8 cellular contexts compared by ENCODE assay signal in the genomic region with DNA sequence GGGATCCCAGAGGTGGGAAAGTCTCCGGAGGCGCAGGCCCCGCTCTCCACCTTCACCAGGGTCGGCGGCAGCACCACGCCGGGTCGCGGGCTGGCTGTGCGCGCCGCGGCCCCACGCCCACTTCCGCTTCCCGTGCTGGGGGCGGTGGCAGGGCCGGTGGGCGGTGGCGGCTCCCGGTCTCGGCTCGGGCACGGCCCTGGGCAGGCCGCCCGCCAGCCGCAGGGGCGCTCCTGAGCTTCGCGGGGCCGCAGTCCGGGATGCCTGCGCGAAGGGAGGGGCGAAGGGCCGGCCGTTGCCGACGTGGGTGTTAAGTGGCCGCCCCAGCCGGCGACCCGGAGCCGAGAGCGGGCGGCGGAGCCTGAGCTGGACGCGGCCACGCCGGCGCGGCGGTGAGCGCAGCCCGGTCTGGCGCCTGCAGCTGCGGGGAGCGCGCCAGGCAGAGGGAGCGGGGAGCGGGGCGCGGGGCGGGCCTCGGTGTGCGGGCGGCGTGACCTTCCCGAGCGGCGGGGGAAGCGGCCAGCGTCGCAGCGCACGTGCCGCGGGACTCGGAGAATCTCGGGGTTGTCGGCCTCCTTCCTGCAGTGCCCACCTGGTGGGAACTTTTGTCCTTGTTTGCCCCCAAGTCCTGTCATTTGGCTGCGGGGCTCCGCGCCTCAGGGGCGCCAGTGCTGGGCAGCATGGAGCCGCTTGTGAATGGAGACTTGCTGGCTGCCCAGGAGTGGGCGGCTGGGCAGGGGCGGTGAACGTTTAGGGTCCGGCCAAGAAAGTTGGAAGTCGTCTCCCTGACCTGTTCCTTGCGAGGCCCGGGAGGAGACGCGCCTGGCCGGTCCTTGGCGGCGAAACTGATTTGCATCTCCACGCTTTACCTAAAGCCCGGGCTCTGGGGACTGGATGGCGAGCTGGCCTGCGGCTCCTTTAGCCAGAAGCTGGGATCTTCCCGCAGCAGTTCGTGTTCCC. TPM values are rescaled to one million over a fixed set of nuclear protein-coding genes. Genes with fewer than 3 reads are reported as not detected.
DNase-seq lines count a peak whose midpoint lies in the region; ATAC-seq and TF ChIP-seq lines count a peak whose summit lies in the region.

A gene (plus strand): TSS at position 337 of the 957 bp plus-strand sequence. CDS start 3,616 bp downstream, outside the sequence.

- H3K36me3 Mint-ChIP-seq in WTC11, result no peaks in the 10 kb centered on the region

- POLR2A ChIA-PET in WTC11 (lab: Charles Lee), result interaction anchor here (0.6 to 1.2 kb wide), 4 partner anchors 9 to 1753 kb away, joined by 3 to 4 read pairs (median 3); no protein-coding TSS in a partner anchor

- ATAC-seq in HG02852 (IDR thresholded peaks at IDR 0.05; ENCODE audit: unreplicated experiment) (peak; percentile 75), WTC11 (peak; percentile 92)

- peak within 1 kb of the TSS; percentile 40 for H3K27ac ChIP-seq in caudate nucleus (ENCODE audit: low read depth, low read length)

- no peaks in the 10 kb centered on the region for H3K27me3 Mint-ChIP-seq in WTC11 (ENCODE audit: low read depth)

- peak within 1 kb of the TSS; percentile 74 for H3K4me3 Mint-ChIP-seq in WTC11

- H3K27ac Mint-ChIP-seq in WTC11, result no peak within 1 kb of the TSS

- DNase-seq in SIG-M5 treated with dmso at 0.1 percent for 504 hours (lab: John Stamatoyannopoulos, UW; ENCODE audit: unreplicated experiment), result peak; percentile 74
- no peak for DNase-seq in SIG-M5 (lab: John Stamatoyannopoulos, UW)
- peak; percentile 23 for DNase-seq in NCI-H2107 (lab: John Stamatoyannopoulos, UW)
- DNase-seq in WTC11 (ENCODE audit: low spot score), result peak; percentile 69
- peak in 44 of 61 donors; percentile 8 to 72 (median 38) for DNase-seq in caudate nucleus (lab: John Stamatoyannopoulos, UW)
- peak; percentile 73 for DNase-seq in iris pigment epithelial cell (ENCODE audit: low read depth)
- peak; percentile 47 to 67 for DNase-seq in stimulated activated CD4-positive, alpha-beta T cell treated with anti-CD3 and anti-CD28 coated beads, Interleukin-12 subunit alpha, Interleukin-12 subunit beta, amount 100 ng/mL, for 24 hours (ENCODE audit: low read depth in 2 of 2)

- CTCF ChIA-PET in WTC11 (lab: Charles Lee), result interaction anchor here (1.0 to 4.2 kb wide), 2 partner anchors 11 to 25 kb away, joined by 3 to 36 read pairs; no protein-coding TSS in a partner anchor

- H3K9me3 Mint-ChIP-seq in WTC11, result no peaks in the 10 kb centered on the region

- peaks cover 4% of the 10 kb centered on the region for H3K4me1 Mint-ChIP-seq in WTC11

- TF ChIP-seq CTCF in WTC11 (IDR thresholded peaks at IDR 0.05), result no peak

TF ChIP-seq in WTC11, 78 proteins besides CTCF, POLR2A, EP300 and RAD21 (continues in another document):
- TF ChIP-seq, protein P1, sequence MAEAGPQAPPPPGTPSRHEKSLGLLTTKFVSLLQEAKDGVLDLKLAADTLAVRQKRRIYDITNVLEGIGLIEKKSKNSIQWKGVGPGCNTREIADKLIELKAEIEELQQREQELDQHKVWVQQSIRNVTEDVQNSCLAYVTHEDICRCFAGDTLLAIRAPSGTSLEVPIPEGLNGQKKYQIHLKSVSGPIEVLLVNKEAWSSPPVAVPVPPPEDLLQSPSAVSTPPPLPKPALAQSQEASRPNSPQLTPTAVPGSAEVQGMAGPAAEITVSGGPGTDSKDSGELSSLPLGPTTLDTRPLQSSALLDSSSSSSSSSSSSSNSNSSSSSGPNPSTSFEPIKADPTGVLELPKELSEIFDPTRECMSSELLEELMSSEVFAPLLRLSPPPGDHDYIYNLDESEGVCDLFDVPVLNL (CRISPR knock-in tag; IDR thresholded peaks at IDR 0.05; ENCODE audit: borderline replicate concordance, low read depth), result 0 out of 2 replicates have a peak, but pooled peaks have one; percentile 69
- TF ChIP-seq, protein P2, sequence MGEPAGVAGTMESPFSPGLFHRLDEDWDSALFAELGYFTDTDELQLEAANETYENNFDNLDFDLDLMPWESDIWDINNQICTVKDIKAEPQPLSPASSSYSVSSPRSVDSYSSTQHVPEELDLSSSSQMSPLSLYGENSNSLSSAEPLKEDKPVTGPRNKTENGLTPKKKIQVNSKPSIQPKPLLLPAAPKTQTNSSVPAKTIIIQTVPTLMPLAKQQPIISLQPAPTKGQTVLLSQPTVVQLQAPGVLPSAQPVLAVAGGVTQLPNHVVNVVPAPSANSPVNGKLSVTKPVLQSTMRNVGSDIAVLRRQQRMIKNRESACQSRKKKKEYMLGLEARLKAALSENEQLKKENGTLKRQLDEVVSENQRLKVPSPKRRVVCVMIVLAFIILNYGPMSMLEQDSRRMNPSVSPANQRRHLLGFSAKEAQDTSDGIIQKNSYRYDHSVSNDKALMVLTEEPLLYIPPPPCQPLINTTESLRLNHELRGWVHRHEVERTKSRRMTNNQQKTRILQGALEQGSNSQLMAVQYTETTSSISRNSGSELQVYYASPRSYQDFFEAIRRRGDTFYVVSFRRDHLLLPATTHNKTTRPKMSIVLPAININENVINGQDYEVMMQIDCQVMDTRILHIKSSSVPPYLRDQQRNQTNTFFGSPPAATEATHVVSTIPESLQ (CRISPR knock-in tag; IDR thresholded peaks at IDR 0.05), result no peak
- TF ChIP-seq NR1H2 (CRISPR knock-in tag; IDR thresholded peaks at IDR 0.05), result no peak
- no peak for TF ChIP-seq ZNF219 (CRISPR knock-in tag; IDR thresholded peaks at IDR 0.05; ENCODE audit: borderline replicate concordance)
- TF ChIP-seq, protein P3, sequence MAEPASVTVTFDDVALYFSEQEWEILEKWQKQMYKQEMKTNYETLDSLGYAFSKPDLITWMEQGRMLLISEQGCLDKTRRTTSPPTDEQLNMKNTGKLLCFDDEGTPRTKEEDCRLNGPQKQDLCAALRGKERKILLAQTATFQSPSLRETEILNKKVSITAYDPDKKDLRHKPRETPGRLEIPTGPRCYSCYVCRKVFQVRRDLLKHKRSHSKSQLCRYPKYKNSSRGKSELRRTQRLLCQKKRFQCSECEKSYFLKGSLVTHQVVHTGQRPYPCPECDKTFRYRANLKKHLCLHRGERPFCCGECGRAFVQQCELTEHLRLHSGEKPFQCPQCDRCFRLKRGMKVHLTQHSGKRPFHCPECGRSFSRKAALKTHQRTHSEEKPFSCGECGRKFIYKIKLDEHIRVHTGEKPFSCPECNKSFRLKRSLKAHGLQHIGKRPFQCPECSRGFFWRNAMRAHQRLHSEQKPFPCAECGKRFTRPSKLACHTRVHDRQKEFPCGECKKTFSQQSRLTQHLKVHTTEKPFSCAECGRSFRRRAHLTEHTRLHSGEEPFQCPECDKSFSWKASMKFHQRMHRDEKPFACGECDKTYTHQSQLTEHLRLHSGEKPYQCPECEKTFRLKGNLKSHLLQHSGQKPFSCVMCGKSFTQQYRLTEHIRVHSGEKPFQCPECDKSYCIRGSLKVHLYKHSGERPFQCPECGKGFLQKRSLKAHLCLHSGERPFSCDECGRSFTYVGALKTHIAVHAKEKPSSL (CRISPR knock-in tag; conservative IDR thresholded peaks at IDR 0.05), result no peak
- no peak for TF ChIP-seq ZNF263 (CRISPR knock-in tag; IDR thresholded peaks at IDR 0.05; ENCODE audit: low read depth)
- TF ChIP-seq, protein P4, sequence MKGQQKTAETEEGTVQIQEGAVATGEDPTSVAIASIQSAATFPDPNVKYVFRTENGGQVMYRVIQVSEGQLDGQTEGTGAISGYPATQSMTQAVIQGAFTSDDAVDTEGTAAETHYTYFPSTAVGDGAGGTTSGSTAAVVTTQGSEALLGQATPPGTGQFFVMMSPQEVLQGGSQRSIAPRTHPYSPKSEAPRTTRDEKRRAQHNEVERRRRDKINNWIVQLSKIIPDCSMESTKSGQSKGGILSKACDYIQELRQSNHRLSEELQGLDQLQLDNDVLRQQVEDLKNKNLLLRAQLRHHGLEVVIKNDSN (CRISPR knock-in tag; IDR thresholded peaks at IDR 0.05), result no peak
- TF ChIP-seq ZNF138 (CRISPR knock-in tag; conservative IDR thresholded peaks at IDR 0.05), result no peak
- TF ChIP-seq GRHL2 (CRISPR knock-in tag; IDR thresholded peaks at IDR 0.05; ENCODE audit: insufficient replicate concordance, severe bottlenecking), result no peak
- TF ChIP-seq FOXK1 (CRISPR knock-in tag; IDR thresholded peaks at IDR 0.05), result no peak; the same call in none of the 2 replicates
- TF ChIP-seq, protein P5, sequence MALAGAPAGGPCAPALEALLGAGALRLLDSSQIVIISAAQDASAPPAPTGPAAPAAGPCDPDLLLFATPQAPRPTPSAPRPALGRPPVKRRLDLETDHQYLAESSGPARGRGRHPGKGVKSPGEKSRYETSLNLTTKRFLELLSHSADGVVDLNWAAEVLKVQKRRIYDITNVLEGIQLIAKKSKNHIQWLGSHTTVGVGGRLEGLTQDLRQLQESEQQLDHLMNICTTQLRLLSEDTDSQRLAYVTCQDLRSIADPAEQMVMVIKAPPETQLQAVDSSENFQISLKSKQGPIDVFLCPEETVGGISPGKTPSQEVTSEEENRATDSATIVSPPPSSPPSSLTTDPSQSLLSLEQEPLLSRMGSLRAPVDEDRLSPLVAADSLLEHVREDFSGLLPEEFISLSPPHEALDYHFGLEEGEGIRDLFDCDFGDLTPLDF (CRISPR knock-in tag; IDR thresholded peaks at IDR 0.05), result no peak
- TF ChIP-seq TEAD4 (CRISPR knock-in tag; IDR thresholded peaks at IDR 0.05), result no peak
- no peak for TF ChIP-seq PRRX2 (CRISPR knock-in tag; IDR thresholded peaks at IDR 0.05)
- TF ChIP-seq SMAD4 (CRISPR knock-in tag; IDR thresholded peaks at IDR 0.05), result no peak
- no peak; the same call in 1 of the 2 replicates for TF ChIP-seq JUN (CRISPR knock-in tag; IDR thresholded peaks at IDR 0.05)
- TF ChIP-seq RORB (CRISPR knock-in tag; IDR thresholded peaks at IDR 0.05), result no peak
- no peak for TF ChIP-seq CREB1 (CRISPR knock-in tag; IDR thresholded peaks at IDR 0.05)
- TF ChIP-seq ZBTB21 (CRISPR knock-in tag; IDR thresholded peaks at IDR 0.05; ENCODE audit: borderline replicate concordance), result no peak
- no peak for TF ChIP-seq NFATC4 (CRISPR knock-in tag; IDR thresholded peaks at IDR 0.05)
- TF ChIP-seq EMX1 (CRISPR knock-in tag; IDR thresholded peaks at IDR 0.05), result no peak
- no peak for TF ChIP-seq HMGA2 (CRISPR knock-in tag; IDR thresholded peaks at IDR 0.05)
- TF ChIP-seq, protein P6, sequence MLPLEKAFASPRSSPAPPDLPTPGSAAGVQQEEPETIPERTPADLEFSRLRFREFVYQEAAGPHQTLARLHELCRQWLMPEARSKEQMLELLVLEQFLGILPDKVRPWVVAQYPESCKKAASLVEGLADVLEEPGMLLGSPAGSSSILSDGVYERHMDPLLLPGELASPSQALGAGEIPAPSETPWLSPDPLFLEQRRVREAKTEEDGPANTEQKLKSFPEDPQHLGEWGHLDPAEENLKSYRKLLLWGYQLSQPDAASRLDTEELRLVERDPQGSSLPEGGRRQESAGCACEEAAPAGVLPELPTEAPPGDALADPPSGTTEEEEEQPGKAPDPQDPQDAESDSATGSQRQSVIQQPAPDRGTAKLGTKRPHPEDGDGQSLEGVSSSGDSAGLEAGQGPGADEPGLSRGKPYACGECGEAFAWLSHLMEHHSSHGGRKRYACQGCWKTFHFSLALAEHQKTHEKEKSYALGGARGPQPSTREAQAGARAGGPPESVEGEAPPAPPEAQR (CRISPR knock-in tag; IDR thresholded peaks at IDR 0.05), result no peak
- TF ChIP-seq NR2C2 (CRISPR knock-in tag; IDR thresholded peaks at IDR 0.05), result no peak
- peak; percentile 92 for TF ChIP-seq TP53 (CRISPR knock-in tag; IDR thresholded peaks at IDR 0.05)

RNA-seq across cellular contexts. Expression of the gene that starts here (rescaled TPM):
- total RNA-seq in WTC11 (2021), result 20.2 to 20.7 TPM (median 20.2 TPM) in 3 replicates
